Comparison of ENCODE assay signal across 8 cellular contexts in the genomic region with DNA sequence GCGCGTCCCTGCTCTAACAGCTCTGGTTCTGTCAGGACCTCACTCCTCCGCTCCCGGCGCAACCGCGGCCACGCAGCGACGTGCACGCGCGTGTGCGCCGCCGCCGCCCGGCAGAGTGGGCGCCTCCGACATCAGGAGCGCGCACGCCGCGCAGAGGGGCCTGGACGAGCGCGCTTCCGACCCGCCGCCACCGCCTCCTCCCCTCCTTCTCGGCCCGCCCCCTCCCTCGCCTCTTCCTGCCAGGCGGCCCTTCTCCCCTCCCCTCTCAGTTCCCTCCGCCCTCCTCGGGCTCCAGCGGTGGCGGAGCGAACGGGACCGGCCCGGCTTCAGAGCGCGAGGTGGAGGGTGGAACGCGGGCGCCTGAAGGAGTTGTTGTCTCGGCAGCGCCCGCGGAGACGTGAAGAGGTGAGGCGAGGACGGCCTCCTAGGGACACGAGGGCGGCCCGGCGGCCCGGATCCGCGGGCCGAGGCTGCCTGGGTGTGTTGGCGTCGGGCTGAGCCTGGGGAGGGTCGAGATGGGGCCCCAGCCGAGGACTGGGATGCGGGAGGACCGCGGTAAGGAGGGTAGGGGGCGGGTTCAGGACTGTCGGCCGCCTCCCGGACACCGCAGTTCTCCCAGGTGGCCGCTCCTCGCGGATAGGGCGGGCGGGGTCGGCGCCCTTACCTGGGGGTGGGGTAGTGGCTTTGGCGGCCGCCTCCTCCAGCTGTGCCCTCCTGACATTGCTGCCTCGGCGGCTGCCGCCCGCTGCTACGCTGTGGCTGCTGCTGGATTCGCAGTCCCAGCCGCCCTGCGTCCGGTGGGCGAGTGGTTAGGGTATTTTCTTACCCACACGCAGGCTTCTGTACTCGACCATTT. TPM values are rescaled to one million over a fixed set of nuclear protein-coding genes. Genes with fewer than 3 reads are reported as not detected.
DNase-seq lines count a peak whose midpoint lies in the region; ATAC-seq and TF ChIP-seq lines count a peak whose summit lies in the region.

A gene (plus strand): TSS at position 268 of the 856 bp plus-strand sequence.

- no peaks in the 10 kb centered on the region for H3K36me3 ChIP-seq in prostate gland

- intact Hi-C loops in left ventricle myocardium superior (cut with micrococcal nuclease) (no loop called here), prostate gland (cut with DNase I) (loop anchor here (5.0 kb wide), 1 partner anchor 137 kb away; a partner anchor contains a TSS)

- TF ChIP-seq CTCF in prostate gland (IDR thresholded peaks at IDR 0.05) = peak in 1 of 4 experiments; percentile 4

- H3K27ac ChIP-seq in angular gyrus (ENCODE audit: low read depth, low read length) (peak within 1 kb of the TSS; percentile 64), prostate gland (peak within 1 kb of the TSS; percentile 88 to 96)

- H3K9me3 ChIP-seq in prostate gland = no peaks in the 10 kb centered on the region

- H3K4me3 ChIP-seq in prostate gland = peak within 1 kb of the TSS; percentile 74 to 96

- under 1% methylated on average over 80 of the region's 97 CpGs for WGBS in prostate gland

- TF ChIP-seq POLR2A in prostate gland (IDR thresholded peaks at IDR 0.05) = peak; percentile 81

- no peaks in the 10 kb centered on the region for H3K4me1 ChIP-seq in prostate gland (replicated peaks)

- peak; percentile 74 for ATAC-seq in GM18498 (IDR thresholded peaks at IDR 0.05; ENCODE audit: unreplicated experiment)
- peak; percentile 54 for ATAC-seq in HG02938 (IDR thresholded peaks at IDR 0.05; ENCODE audit: unreplicated experiment)
- peak; percentile 97 for ATAC-seq in left ventricle myocardium superior

- H3K27me3 ChIP-seq in prostate gland (replicated peaks; ENCODE audit: insufficient read depth) = no peaks in the 10 kb centered on the region

- DNase-seq in NCI-H187 (lab: John Stamatoyannopoulos, UW) = peak; percentile 97 to 99
- peak; percentile 86 to 99 (median 90) for DNase-seq in T-helper 2 cell
- DNase-seq in left ventricle myocardium superior = peak; percentile 97
- peak; percentile 95 for DNase-seq in prostate gland (ENCODE audit: low spot score)
- DNase-seq in ureter (ENCODE audit: low spot score) = peak; percentile 94

RNA-seq across cellular contexts. Expression of the gene that starts here (rescaled TPM):
- 147 TPM for total RNA-seq in left ventricle myocardium superior
- 10 to 100 TPM; 32.3 to 41.5 TPM for total RNA-seq in prostate gland
- 114 TPM for total RNA-seq in ureter

Comparison
In these comparisons a context has a peak if more than half of its experiments do, and no peak if none do; other contexts are left out.
1. Peak in every context shown above with its lines: DNase-seq, ATAC-seq, H3K4me3 ChIP-seq and H3K27ac ChIP-seq.